In the genomic region with DNA sequence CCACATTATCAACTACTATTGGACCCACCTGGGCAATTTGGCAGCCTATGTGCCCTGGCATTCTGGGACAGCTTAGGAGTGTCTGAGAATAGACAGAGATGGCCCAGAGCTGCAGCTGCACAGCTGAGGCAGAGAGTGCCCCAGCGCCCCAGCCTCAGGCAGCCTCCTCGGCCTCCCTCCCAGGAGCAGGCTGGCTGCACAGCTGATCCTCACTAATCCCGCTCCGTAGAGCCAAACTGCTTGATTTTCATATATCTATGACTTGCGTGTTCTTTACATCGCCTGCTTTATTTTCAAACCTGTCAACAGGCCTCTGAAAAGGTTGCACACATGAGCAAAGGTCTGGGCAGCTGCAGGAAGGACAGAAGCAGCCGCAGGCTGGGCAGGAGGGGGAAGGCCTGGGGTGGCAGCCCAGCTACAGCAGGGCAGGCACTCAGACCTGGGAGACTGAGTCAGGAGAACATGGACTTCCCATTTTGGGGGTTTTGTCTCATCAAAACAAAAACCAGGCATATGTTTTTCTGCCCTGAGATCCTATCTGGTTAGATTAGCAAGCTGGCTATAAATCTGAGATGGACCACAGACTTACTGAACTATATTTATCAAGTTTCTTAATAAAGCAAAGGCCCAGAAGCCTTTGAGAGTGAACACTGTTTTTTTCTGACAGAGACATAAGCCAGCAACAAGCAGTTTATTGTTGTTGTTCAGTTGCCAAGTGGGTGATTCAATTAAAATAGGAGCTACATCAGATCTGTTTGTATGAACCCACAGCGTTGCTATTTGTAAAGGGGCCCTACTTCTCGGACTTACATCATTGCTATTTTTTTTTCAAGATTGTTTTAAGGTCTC, we compare ENCODE assay signal across 11 cellular contexts.
DNase-seq lines count a peak whose midpoint lies in the region; ATAC-seq and TF ChIP-seq lines count a peak whose summit lies in the region.
"Had no signal": no experiment of that assay in that cellular context is flagged by ENCODE, and none has a peak within 500 bp of the region (broad histone marks: within the 10 kb centered on the region; RNA-seq: fewer than 3 reads in every experiment).

No MANE protein-coding gene starts in this region.

- no peak overlapping the region for H3K9ac ChIP-seq in H9 (ENCODE audit: extremely low read depth, insufficient read length, low read length)

- H2BK12ac ChIP-seq in H9 (ENCODE audit: insufficient read length, low read depth, low read length), result no peak overlapping the region

- no peak overlapping the region for H4K91ac ChIP-seq in H9 (ENCODE audit: insufficient read length, low read depth, low read length)

- H3K4me3 ChIP-seq in HEK293 (ENCODE audit: low read depth, low read length), result no peak overlapping the region

- no peaks in the 10 kb centered on the region for H4K20me1 ChIP-seq in H9 (ENCODE audit: control insufficient read depth, insufficient read depth, insufficient read length)

- H3K9me3 Mint-ChIP-seq in chondrocyte (ENCODE audit: low read depth) (no peaks in the 10 kb centered on the region), H9 (no peaks in the 10 kb centered on the region)
- no peaks in the 10 kb centered on the region for H3K9me3 Mint-ChIP-seq in stimulated activated effector memory CD8-positive, alpha-beta T cell treated with anti-CD3 and anti-CD28 coated beads, Interleukin-12 subunit alpha, Interleukin-12 subunit beta, amount 100 ng/mL, for 72 hours

- no peak overlapping the region for H4K8ac ChIP-seq in H9 (replicated peaks; ENCODE audit: insufficient read length, low read depth, low read length)

- no peaks in the 10 kb centered on the region for H3K36me3 ChIP-seq in HEK293 (ENCODE audit: control insufficient read depth in 2 of 2, insufficient read depth in 1 of 2, low read length in 2 of 2)

- no peaks in the 10 kb centered on the region for H3K79me1 ChIP-seq in H9 (ENCODE audit: insufficient read depth, low read depth, low read length, poor library complexity, severe bottlenecking)

- H2AK5ac ChIP-seq in H9 (ENCODE audit: insufficient read length, low read length), result no peak overlapping the region

- H3K27ac ChIP-seq in HEK293 (ENCODE audit: extremely low read depth, low read depth, low read length), result no peak overlapping the region
- H3K27ac ChIP-seq in H9 (ENCODE audit: insufficient read length, low read depth, low read length), result no peak overlapping the region

- H2BK15ac ChIP-seq in H9 (ENCODE audit: low read depth, low read length), result no peak overlapping the region

- H3K27ac Mint-ChIP-seq in chondrocyte (ENCODE audit: unreplicated experiment), result peak overlapping the region; percentile 62
- peak overlapping the region; percentile 21 for H3K27ac Mint-ChIP-seq in stimulated activated effector memory CD8-positive, alpha-beta T cell treated with anti-CD3 and anti-CD28 coated beads, Interleukin-12 subunit alpha, Interleukin-12 subunit beta, amount 100 ng/mL, for 72 hours
- no peak overlapping the region for H3K27ac Mint-ChIP-seq in H9

- H3K18ac ChIP-seq in H9 (ENCODE audit: insufficient read length, low read depth, low read length), result no peak overlapping the region

- no peak for ATAC-seq in stimulated activated effector memory CD8-positive, alpha-beta T cell treated with anti-CD3 and anti-CD28 coated beads, Interleukin-12 subunit alpha, Interleukin-12 subunit beta, amount 100 ng/mL, for 72 hours
- no peak for ATAC-seq in GM18498 (IDR thresholded peaks at IDR 0.05; ENCODE audit: unreplicated experiment)

- no peak overlapping the region for H2BK20ac ChIP-seq in H9 (ENCODE audit: low read depth, low read length, poor library complexity, severe bottlenecking)

- H2AFZ ChIP-seq in H9 (ENCODE audit: low read length), result no peak overlapping the region

- H3T11ph ChIP-seq in H9 (ENCODE audit: low read length), result no peak overlapping the region

- H3K4me1 Mint-ChIP-seq in chondrocyte (ENCODE audit: low read depth) (peaks cover 12% of the 10 kb centered on the region), H9 (0 out of 4 replicates have a peak, but pooled peaks cover 0 to 3% of the 10 kb centered on the region in 2 experiments)
- peaks cover 15% of the 10 kb centered on the region for H3K4me1 Mint-ChIP-seq in stimulated activated effector memory CD8-positive, alpha-beta T cell treated with anti-CD3 and anti-CD28 coated beads, Interleukin-12 subunit alpha, Interleukin-12 subunit beta, amount 100 ng/mL, for 72 hours

- no peak overlapping the region for H2BK120ac ChIP-seq in H9 (ENCODE audit: low read depth, low read length, poor library complexity, severe bottlenecking)

- TF ChIP-seq CTCF in HEK293 (tag by site-specific recombination; IDR thresholded peaks at IDR 0.05) (no peak), chondrocyte (IDR thresholded peaks at IDR 0.05) (no peak), H9 (conservative IDR thresholded peaks at IDR 0.05) (no peak)

- no peak overlapping the region for H2BK5ac ChIP-seq in H9 (ENCODE audit: insufficient read length, low read length)

- H3K36me3 Mint-ChIP-seq in chondrocyte (ENCODE audit: low read depth) (no peaks in the 10 kb centered on the region), H9 (ENCODE audit: insufficient read depth in 1 of 3, low read depth in 3 of 3) (no peaks in the 10 kb centered on the region)
- no peaks in the 10 kb centered on the region for H3K36me3 Mint-ChIP-seq in stimulated activated effector memory CD8-positive, alpha-beta T cell treated with anti-CD3 and anti-CD28 coated beads, Interleukin-12 subunit alpha, Interleukin-12 subunit beta, amount 100 ng/mL, for 72 hours

- H3K79me2 ChIP-seq in H9 (ENCODE audit: insufficient read depth, low read length), result peaks cover 2% of the 10 kb centered on the region; the same call in 1 of the 2 replicates

- H3K27me3 Mint-ChIP-seq in chondrocyte (ENCODE audit: low read depth), result no peaks in the 10 kb centered on the region
- no peaks in the 10 kb centered on the region for H3K27me3 Mint-ChIP-seq in H9 (ENCODE audit: low read depth)

- DNase-seq in chondrocyte (ENCODE audit: low spot score) (no peak), kidney tubule cell (ENCODE audit: low spot score) (peak; percentile 17), NCI-H345 treated with DMSO at 0.1 percent for 48 hours (lab: John Stamatoyannopoulos, UW; ENCODE audit: unreplicated experiment) (no peak), NAMALWA (ENCODE audit: low spot score) (no peak), H9 (no peak)
- DNase-seq in stimulated activated effector memory CD8-positive, alpha-beta T cell treated with anti-CD3 and anti-CD28 coated beads, Interleukin-12 subunit alpha, Interleukin-12 subunit beta, amount 100 ng/mL, for 72 hours (ENCODE audit: low spot score in 2 of 2), result no peak
- DNase-seq: activated T-cell treated with anti-CD3 and anti-CD28 coated beads, Interleukin-2, amount 50 U/mL, for 1 hour; NCI-H345; T-helper 1 cell had no signal

- no peak overlapping the region for H3K4me2 ChIP-seq in H9 (ENCODE audit: insufficient read depth, insufficient read length, low read length)

- H3K4me3 Mint-ChIP-seq in chondrocyte (ENCODE audit: unreplicated experiment) (no peak overlapping the region), H9 (no peak overlapping the region)
- H3K4me3 Mint-ChIP-seq in stimulated activated effector memory CD8-positive, alpha-beta T cell treated with anti-CD3 and anti-CD28 coated beads, Interleukin-12 subunit alpha, Interleukin-12 subunit beta, amount 100 ng/mL, for 72 hours, result no peak overlapping the region

- H3K27me3 ChIP-seq in H9 (ENCODE audit: insufficient read depth, low read length), result no peaks in the 10 kb centered on the region

- H3K23ac ChIP-seq in H9 (ENCODE audit: insufficient read length, low read depth, low read length), result no peak overlapping the region

- no peak overlapping the region for H3K56ac ChIP-seq in H9 (ENCODE audit: insufficient read length, low read depth, low read length)

- CTCF ChIA-PET in HEK293 (lab: Yijun Ruan, JAX), result interaction anchor here (1.4 kb wide), 1 partner anchor 412 kb away, joined by 3 read pairs; no protein-coding TSS in a partner anchor

- H3K23me2 ChIP-seq in H9 (ENCODE audit: insufficient read length, low read depth, low read length, poor library complexity, severe bottlenecking), result no peaks in the 10 kb centered on the region

- H3K9me3 ChIP-seq in HEK293 (ENCODE audit: control insufficient read depth, insufficient read depth, low read depth, low read length) (no peaks in the 10 kb centered on the region), H9 (ENCODE audit: control insufficient read depth, low read depth, low read length) (no peaks in the 10 kb centered on the region)

- H4K5ac ChIP-seq in H9 (ENCODE audit: insufficient read length, low read depth, low read length), result no peak overlapping the region

- H3K14ac ChIP-seq in H9 (ENCODE audit: insufficient read depth, low read length), result no peak overlapping the region; the same call in 1 of the 2 replicates

- WGBS in H9 (ENCODE audit: extremely low coverage, insufficient read length, low lambda C conversion rate), result no CpG with 5 or more reads among the region's 9 CpGs

- H3K4ac ChIP-seq in H9 (ENCODE audit: low read depth, low read length), result no peak overlapping the region

- H3K4me1 ChIP-seq in HEK293 (ENCODE audit: control insufficient read depth, insufficient read depth, low read length), result peaks cover 9% of the 10 kb centered on the region
- H3K4me1 ChIP-seq in H9 (ENCODE audit: insufficient read depth, low read length), result no peaks in the 10 kb centered on the region

- POLR2A ChIA-PET in HEK293 (lab: Yijun Ruan, JAX), result no interaction called here

TF ChIP-seq in HEK293, 187 proteins besides CTCF, POLR2A, EP300 and RAD21:
- TF ChIP-seq ZNF555 (tag by site-specific recombination; conservative IDR thresholded peaks at IDR 0.05), result no peak
- TF ChIP-seq ZNF335 (tag by site-specific recombination; conservative IDR thresholded peaks at IDR 0.05), result peak; percentile 55

Comparison
In these comparisons a context has a peak if more than half of its experiments do, and no peak if none do; other contexts are left out.
1. H3K27ac Mint-ChIP-seq: peak in chondrocyte (single experiment) and stimulated activated effector memory CD8-positive, alpha-beta T cell treated with anti-CD3 and anti-CD28 coated beads, Interleukin-12 subunit alpha, Interleukin-12 subunit beta, amount 100 ng/mL, for 72 hours (single experiment); none in H9 (0 of 3).